ENCODE assay signal across 23 cellular contexts in genomic region chr5:1734908-1735289, GRCh38.
DNase-seq lines count a peak whose midpoint lies in the region; ATAC-seq, FAIRE-seq and TF ChIP-seq lines count a peak whose summit lies in the region.
"Had no signal": no experiment of that assay in that cellular context is flagged by ENCODE, and none has a peak within 500 bp of the region (broad histone marks: within the 10 kb centered on the region; RNA-seq: fewer than 3 reads in every experiment).

No MANE protein-coding gene starts in this region.

- no peak overlapping the region for H3K27ac Mint-ChIP-seq in activated CD4-positive, alpha-beta T cell treated with anti-CD3 and anti-CD28 coated beads, Interleukin-2, amount 10 ng/mL, durations not matched to agents 7 days and 5 days
- no peak overlapping the region for H3K27ac Mint-ChIP-seq in stimulated activated naive CD8-positive, alpha-beta T cell treated with anti-CD3 and anti-CD28 coated beads, Interleukin-15, amount 100 ng/mL, for 72 hours
- H3K27ac Mint-ChIP-seq: CD4-positive, alpha-beta memory T cell; HFFc6 had no signal

- FAIRE-seq in GM12891 (lab: Jason Lieb, UNC) (no peak), D721Med (lab: Jason Lieb, UNC) (no peak)
- FAIRE-seq: GM18507, HepG2 had no signal

- no peak overlapping the region for H3K4me3 Mint-ChIP-seq in activated CD4-positive, alpha-beta T cell treated with anti-CD3 and anti-CD28 coated beads, Interleukin-2, amount 10 ng/mL, durations not matched to agents 7 days and 5 days
- H3K4me3 Mint-ChIP-seq in stimulated activated naive CD8-positive, alpha-beta T cell treated with anti-CD3 and anti-CD28 coated beads, Interleukin-15, amount 100 ng/mL, for 72 hours = no peak overlapping the region
- H3K4me3 Mint-ChIP-seq: HFFc6 had no signal

- POLR2A ChIA-PET in activated CD4-positive, alpha-beta T cell treated with anti-CD3 and anti-CD28 coated beads, Interleukin-2, amount 10 ng/mL, durations not matched to agents 7 days and 5 days (lab: Charles Lee) = no interaction called here

- no peaks in the 10 kb centered on the region for H3K4me1 Mint-ChIP-seq in activated CD4-positive, alpha-beta T cell treated with anti-CD3 and anti-CD28 coated beads, Interleukin-2, amount 10 ng/mL, durations not matched to agents 7 days and 5 days
- H3K4me1 Mint-ChIP-seq in stimulated activated naive CD8-positive, alpha-beta T cell treated with anti-CD3 and anti-CD28 coated beads, Interleukin-15, amount 100 ng/mL, for 72 hours = no peaks in the 10 kb centered on the region
- H3K4me1 Mint-ChIP-seq: CD4-positive, alpha-beta memory T cell had no signal

- H3K36me3 Mint-ChIP-seq in activated CD4-positive, alpha-beta T cell treated with anti-CD3 and anti-CD28 coated beads, Interleukin-2, amount 10 ng/mL, durations not matched to agents 7 days and 5 days (ENCODE audit: low read depth) = no peaks in the 10 kb centered on the region
- H3K36me3 Mint-ChIP-seq: CD4-positive, alpha-beta memory T cell had no signal

- H3K9me3 Mint-ChIP-seq in activated CD4-positive, alpha-beta T cell treated with anti-CD3 and anti-CD28 coated beads, Interleukin-2, amount 10 ng/mL, durations not matched to agents 7 days and 5 days = no peaks in the 10 kb centered on the region
- H3K9me3 Mint-ChIP-seq in stimulated activated naive CD8-positive, alpha-beta T cell treated with anti-CD3 and anti-CD28 coated beads, Interleukin-15, amount 100 ng/mL, for 72 hours = no peaks in the 10 kb centered on the region
- H3K9me3 Mint-ChIP-seq: HFFc6 had no signal

- H3K27me3 Mint-ChIP-seq in activated CD4-positive, alpha-beta T cell treated with anti-CD3 and anti-CD28 coated beads, Interleukin-2, amount 10 ng/mL, durations not matched to agents 7 days and 5 days = peaks cover 10% of the 10 kb centered on the region
- peaks cover 40% of the 10 kb centered on the region for H3K27me3 Mint-ChIP-seq in stimulated activated naive CD8-positive, alpha-beta T cell treated with anti-CD3 and anti-CD28 coated beads, Interleukin-15, amount 100 ng/mL, for 72 hours

- CTCF ChIA-PET in activated CD4-positive, alpha-beta T cell treated with anti-CD3 and anti-CD28 coated beads, Interleukin-2, amount 10 ng/mL, durations not matched to agents 7 days and 5 days (lab: Charles Lee) = no interaction called here

- TF ChIP-seq POLR2A in GM12891 (IDR thresholded peaks at IDR 0.05; ENCODE audit: low read depth, low read length) = no peak

- peak; percentile 2 for DNase-seq in activated CD4-positive, alpha-beta T cell treated with anti-CD3 and anti-CD28 coated beads, Interleukin-2, amount 10 ng/mL, durations not matched to agents 7 days and 5 days
- no peak for DNase-seq in activated CD4-positive, alpha-beta T cell treated with anti-CD3 and anti-CD28 coated beads, Interleukin-2, amount 50 U/mL, for 4 hours
- DNase-seq in GM12891 (ENCODE audit: insufficient read length, low spot score) (peak; percentile 1), left lobe of liver (ENCODE audit: low spot score) (peak; percentile 31), D721Med (ENCODE audit: insufficient read length, low spot score) (no peak)
- peak; percentile 13 for DNase-seq in stimulated activated CD8-positive, alpha-beta memory T cell treated with anti-CD3 and anti-CD28 coated beads, Interleukin-4, amount 100 ng/mL, for 48 hours
- no peak for DNase-seq in stimulated activated naive CD8-positive, alpha-beta T cell treated with anti-CD3 and anti-CD28 coated beads, Interleukin-15, amount 100 ng/mL, for 72 hours
- DNase-seq: 8988T; BE2C; Calu3; CD4-positive, alpha-beta memory T cell; DMS79; GM23248; HFFc6; KG1; NCI-H1436; NCI-H2029; NCI-H2171 treated with DMSO at 0.1 percent for 48 hours; NCI-H510A; NCI-H774 had no signal

- no peak for ATAC-seq in left lobe of liver
- ATAC-seq in HG03469 (IDR thresholded peaks at IDR 0.05; ENCODE audit: unreplicated experiment) = no peak
- no peak for ATAC-seq in stimulated activated naive CD8-positive, alpha-beta T cell treated with anti-CD3 and anti-CD28 coated beads, Interleukin-15, amount 100 ng/mL, for 72 hours
- ATAC-seq: HepG2 had no signal

- TF ChIP-seq CTCF in D721Med (IDR thresholded peaks at IDR 0.05; ENCODE audit: insufficient read depth, missing control alignments) = no peak

TF ChIP-seq in GM12891, 5 proteins besides CTCF, POLR2A, EP300 and RAD21:
- TF ChIP-seq POLR2AphosphoS5 (IDR thresholded peaks at IDR 0.05; ENCODE audit: low read depth, low read length) (no peak), TAF1 (IDR thresholded peaks at IDR 0.05; ENCODE audit: low read depth, low read length) (no peak), PAX5 (IDR thresholded peaks at IDR 0.05; ENCODE audit: insufficient read depth, low read length, severe bottlenecking) (no peak), SPI1 (IDR thresholded peaks at IDR 0.05; ENCODE audit: low read depth, low read length) (no peak), POU2F2 (IDR thresholded peaks at IDR 0.05; ENCODE audit: low read depth, low read length) (no peak)

Comparison
In these comparisons a context has a peak if more than half of its experiments do, and no peak if none do; other contexts are left out.
1. DNase-seq: peak in activated CD4-positive, alpha-beta T cell treated with anti-CD3 and anti-CD28 coated beads, Interleukin-2, amount 10 ng/mL, durations not matched to agents 7 days and 5 days (single experiment), GM12891 (single experiment), left lobe of liver (single experiment) and stimulated activated CD8-positive, alpha-beta memory T cell treated with anti-CD3 and anti-CD28 coated beads, Interleukin-4, amount 100 ng/mL, for 48 hours (single experiment); none in activated CD4-positive, alpha-beta T cell treated with anti-CD3 and anti-CD28 coated beads, Interleukin-2, amount 50 U/mL, for 4 hours (0 of 2), stimulated activated naive CD8-positive, alpha-beta T cell treated with anti-CD3 and anti-CD28 coated beads, Interleukin-15, amount 100 ng/mL, for 72 hours (0 of 2) and D721Med (single experiment).